8 cellular contexts compared by ENCODE assay signal in the genomic region with DNA sequence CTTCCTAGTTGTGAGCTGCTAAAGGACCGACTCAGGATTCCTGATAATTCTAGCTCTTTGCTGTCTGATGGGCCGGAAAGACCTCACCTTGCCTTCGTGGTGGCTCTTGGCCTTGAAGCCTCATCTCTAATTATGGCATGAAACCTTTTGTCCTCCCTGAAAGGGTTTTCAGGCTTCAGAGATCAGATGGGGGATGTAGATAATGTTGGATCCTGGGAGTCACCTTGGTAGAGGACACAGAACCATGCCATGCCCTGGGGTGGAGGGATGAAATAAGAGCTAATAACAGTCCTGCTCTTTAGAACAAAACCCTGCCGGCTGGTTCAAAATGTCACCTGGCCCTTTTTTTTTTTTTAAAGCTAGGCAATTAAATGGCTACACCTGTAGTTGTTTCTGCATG. TPM values are rescaled to one million over a fixed set of nuclear protein-coding genes. Genes with fewer than 3 reads are reported as not detected.
"Had no signal": no experiment of that assay in that cellular context is flagged by ENCODE, and none has a peak within 500 bp of the region (broad histone marks: within the 10 kb centered on the region; RNA-seq: fewer than 3 reads in every experiment).

No MANE protein-coding gene starts in this region.

- DNase-seq: activated naive CD8-positive, alpha-beta T cell treated with anti-CD3 and anti-CD28 coated beads, Interleukin-2, amount 10 ng/mL, durations not matched to agents 7 days and 5 days; activated T-cell treated with anti-CD3 and anti-CD28 coated beads, Interleukin-2, amount 50 U/mL, for 4 hours; dorsolateral prefrontal cortex; hippocampal formation; kidney glomerular epithelial cell; tibial artery; uterus had no signal

- ATAC-seq: activated CD4-positive, CD25-positive, alpha-beta regulatory T cell treated with anti-CD3 and anti-CD28 coated beads, Interleukin-2, amount 50 U/mL, for 24 hours; activated T-cell treated with anti-CD3 and anti-CD28 coated beads, Interleukin-2, amount 50 U/mL, for 4 hours had no signal

RNA-seq across cellular contexts. Expression of gene SYN2, which starts 50.8 kb away (rescaled TPM):
- total RNA-seq: activated naive CD8-positive, alpha-beta T cell treated with anti-CD3 and anti-CD28 coated beads, Interleukin-2, amount 10 ng/mL, durations not matched to agents 7 days and 5 days had no signal
